In genomic region chr22:40463017-40463631, GRCh38 we compare ENCODE assay signal across 11 cellular contexts.
DNase-seq lines count a peak whose midpoint lies in the region; ATAC-seq and TF ChIP-seq lines count a peak whose summit lies in the region.
"Had no signal": no experiment of that assay in that cellular context is flagged by ENCODE, and none has a peak within 500 bp of the region (broad histone marks: within the 10 kb centered on the region; RNA-seq: fewer than 3 reads in every experiment).

No MANE protein-coding gene starts in this region.

- peak overlapping the region; percentile 63 to 87 (median 82) for H3K9ac ChIP-seq in BLaER1 treated with 17β-estradiol and CSF1 and Interleukin-3, amounts not matched to agents 10 nM and 100 nM

- no peaks in the 10 kb centered on the region for H3K27me3 ChIP-seq in BLaER1 treated with 17β-estradiol and CSF1 and Interleukin-3, amounts not matched to agents 10 nM and 100 nM
- no peaks in the 10 kb centered on the region for H3K27me3 ChIP-seq in esophagus squamous epithelium

- H3K9me3 ChIP-seq in BLaER1 treated with 17β-estradiol and CSF1 and Interleukin-3, amounts not matched to agents 10 nM and 100 nM (replicated peaks in 1 of 11): no peaks in the 10 kb centered on the region
- no peaks in the 10 kb centered on the region for H3K9me3 ChIP-seq in esophagus squamous epithelium

- TF ChIP-seq CTCF in esophagus squamous epithelium (IDR thresholded peaks at IDR 0.05): no peak

- H3K4me1 ChIP-seq in BLaER1 treated with 17β-estradiol and CSF1 and Interleukin-3, amounts not matched to agents 10 nM and 100 nM: peaks cover 31 to 61% (median 40%) of the 10 kb centered on the region in 10 experiments
- H3K4me1 ChIP-seq in esophagus squamous epithelium: peaks cover 0 to 19% (median 0%) of the 10 kb centered on the region in 3 donors

- intact Hi-C loops in esophagus squamous epithelium (cut with DNase I): no loop called here

- ATAC-seq in HG02759 (IDR thresholded peaks at IDR 0.05; ENCODE audit: unreplicated experiment) (peak; percentile 66), HG03457 (IDR thresholded peaks at IDR 0.05; ENCODE audit: unreplicated experiment) (no peak)
- ATAC-seq in stimulated activated effector memory CD8-positive, alpha-beta T cell treated with anti-CD3 and anti-CD28 coated beads, Interleukin-12 subunit alpha, Interleukin-12 subunit beta, amount 100 ng/mL, for 72 hours: peak; percentile 83

- peaks cover 10 to 34% (median 27%) of the 10 kb centered on the region in 11 experiments; a peak in 17 of 22 replicates for H3K36me3 ChIP-seq in BLaER1 treated with 17β-estradiol and CSF1 and Interleukin-3, amounts not matched to agents 10 nM and 100 nM
- H3K36me3 ChIP-seq in esophagus squamous epithelium: peaks cover 0 to 30% (median 5%) of the 10 kb centered on the region in 3 donors

- WGBS in esophagus squamous epithelium, 2 donors: 68 to 74% methylated on average over 13 of the region's 13 CpGs

- peak overlapping the region; percentile 60 to 79 (median 70) for H3K4me3 ChIP-seq in BLaER1 treated with 17β-estradiol and CSF1 and Interleukin-3, amounts not matched to agents 10 nM and 100 nM
- peak overlapping the region in 3 of 4 donors; percentile 22 to 56 (median 29) for H3K4me3 ChIP-seq in esophagus squamous epithelium
- H3K4me3 ChIP-seq: lung had no signal

- DNase-seq in activated CD4-positive, CD25-positive, alpha-beta regulatory T cell treated with anti-CD3 and anti-CD28 coated beads, Interleukin-2, amount 50 U/mL, for 72 hours: peak; percentile 39
- DNase-seq in esophagus squamous epithelium (lab: John Stamatoyannopoulos, UW): no peak
- peak in 1 of 2 donors; percentile 75 for DNase-seq in stimulated activated effector memory CD8-positive, alpha-beta T cell treated with anti-CD3 and anti-CD28 coated beads, Interleukin-12 subunit alpha, Interleukin-12 subunit beta, amount 100 ng/mL, for 72 hours (ENCODE audit: low spot score in 2 of 2)
- DNase-seq in effector CD8-positive, alpha-beta T cell (lab: John Stamatoyannopoulos, UW): no peak
- no peak for DNase-seq in epidermal melanocyte (ENCODE audit: insufficient read length, low spot score)

- H3K27ac Mint-ChIP-seq in stimulated activated effector memory CD8-positive, alpha-beta T cell treated with anti-CD3 and anti-CD28 coated beads, Interleukin-12 subunit alpha, Interleukin-12 subunit beta, amount 100 ng/mL, for 72 hours: peak overlapping the region; percentile 91

- H3K9me3 Mint-ChIP-seq in stimulated activated effector memory CD8-positive, alpha-beta T cell treated with anti-CD3 and anti-CD28 coated beads, Interleukin-12 subunit alpha, Interleukin-12 subunit beta, amount 100 ng/mL, for 72 hours: no peaks in the 10 kb centered on the region

- peaks cover 0 to 69% (median 37%) of the 10 kb centered on the region in 11 experiments; a peak in 19 of 22 replicates for H4K20me1 ChIP-seq in BLaER1 treated with 17β-estradiol and CSF1 and Interleukin-3, amounts not matched to agents 10 nM and 100 nM

- H3K4me3 Mint-ChIP-seq in stimulated activated effector memory CD8-positive, alpha-beta T cell treated with anti-CD3 and anti-CD28 coated beads, Interleukin-12 subunit alpha, Interleukin-12 subunit beta, amount 100 ng/mL, for 72 hours: peak overlapping the region; percentile 78

- peaks cover 25% of the 10 kb centered on the region for H3K36me3 Mint-ChIP-seq in stimulated activated effector memory CD8-positive, alpha-beta T cell treated with anti-CD3 and anti-CD28 coated beads, Interleukin-12 subunit alpha, Interleukin-12 subunit beta, amount 100 ng/mL, for 72 hours

- no peak for TF ChIP-seq POLR2A in esophagus squamous epithelium (IDR thresholded peaks at IDR 0.05)

- peak overlapping the region; percentile 57 to 88 (median 82); a peak in 21 of 22 replicates for H3K27ac ChIP-seq in BLaER1 treated with 17β-estradiol and CSF1 and Interleukin-3, amounts not matched to agents 10 nM and 100 nM
- peak overlapping the region in 3 of 4 donors; percentile 25 to 64 (median 57) for H3K27ac ChIP-seq in esophagus squamous epithelium
- H3K27ac ChIP-seq: C4-2B, VCaP had no signal

- H3K4me2 ChIP-seq in BLaER1 treated with 17β-estradiol and CSF1 and Interleukin-3, amounts not matched to agents 10 nM and 100 nM: peak overlapping the region; percentile 78 to 98 (median 89)

- peaks cover 60% of the 10 kb centered on the region for H3K4me1 Mint-ChIP-seq in stimulated activated effector memory CD8-positive, alpha-beta T cell treated with anti-CD3 and anti-CD28 coated beads, Interleukin-12 subunit alpha, Interleukin-12 subunit beta, amount 100 ng/mL, for 72 hours
